ENCODE assay signal across 28 cellular contexts in genomic region chr15:26804063-26804804, GRCh38. TPM values are rescaled to one million over a fixed set of nuclear protein-coding genes. Genes with fewer than 3 reads are reported as not detected.
"Had no signal": no experiment of that assay in that cellular context is flagged by ENCODE, and none has a peak within 500 bp of the region (broad histone marks: within the 10 kb centered on the region; RNA-seq: fewer than 3 reads in every experiment).

No MANE protein-coding gene starts in this region.

- H3K36me3 ChIP-seq: esophagus muscularis mucosa, left lung, lower lobe of right lung, pancreas, right atrium auricular region, tibial nerve had no signal

- H3K4me3 ChIP-seq: esophagus muscularis mucosa, left lung, lower lobe of right lung, pancreas, psoas muscle, right atrium auricular region, tibial nerve had no signal

- H3K27ac ChIP-seq: esophagus muscularis mucosa, foreskin keratinocyte, left lung, lower lobe of right lung, pancreas, psoas muscle, right atrium auricular region, tibial nerve had no signal

- H3K27me3 ChIP-seq: foreskin keratinocyte, pancreas, right atrium auricular region, tibial nerve had no signal

- H3K4me3 Mint-ChIP-seq: activated CD4-positive, alpha-beta memory T cell treated with anti-CD3 and anti-CD28 coated beads, Interleukin-2, amount 10 ng/mL, durations not matched to agents 7 days and 5 days; activated CD4-positive, alpha-beta T cell treated with anti-CD3 and anti-CD28 coated beads, Interleukin-2, amount 10 ng/mL, durations not matched to agents 7 days and 5 days; activated T-cell treated with anti-CD3 and anti-CD28 coated beads, Interleukin-2, amount 50 U/mL, for 24 hours; dendritic cell treated with granulocyte-macrophage colony-stimulating factor and Interleukin-4, amounts not matched to agents 40 ng/mL and 50 ng/mL, for 4 days; nephron progenitor cell; T-helper 17 cell had no signal

- H3K9me3 ChIP-seq: esophagus muscularis mucosa, lower lobe of right lung, pancreas, psoas muscle, right atrium auricular region, tibial nerve had no signal

- H3K9me3 Mint-ChIP-seq: activated T-cell treated with anti-CD3 and anti-CD28 coated beads, Interleukin-2, amount 50 U/mL, for 24 hours; dendritic cell treated with granulocyte-macrophage colony-stimulating factor and Interleukin-4, amounts not matched to agents 40 ng/mL and 50 ng/mL, for 4 days had no signal

- DNase-seq: activated CD4-positive, alpha-beta memory T cell treated with anti-CD3 and anti-CD28 coated beads, Interleukin-2, amount 10 ng/mL, durations not matched to agents 7 days and 5 days; activated CD4-positive, alpha-beta T cell treated with anti-CD3 and anti-CD28 coated beads for 1 hour; activated CD4-positive, alpha-beta T cell treated with anti-CD3 and anti-CD28 coated beads, Interleukin-2, amount 10 ng/mL, durations not matched to agents 7 days and 5 days; activated CD8-positive, alpha-beta memory T cell treated with anti-CD3 and anti-CD28 coated beads, Interleukin-2, amount 50 U/mL, for 48 hours; activated gamma-delta T cell; activated naive CD4-positive, alpha-beta T cell treated with anti-CD3 and anti-CD28 coated beads, Interleukin-2, amount 50 U/mL, for 16 hours; activated T-cell treated with anti-CD3 and anti-CD28 coated beads, Interleukin-2, amount 50 U/mL, for 24 hours; amniotic stem cell; caudate nucleus; foreskin keratinocyte; left lung; lower lobe of right lung; mesenchymal stem cell; nephron progenitor cell; nucleus accumbens; pancreas; psoas muscle; stimulated activated CD4-positive, alpha-beta T cell treated with anti-CD3 and anti-CD28 coated beads, Interleukin-2, amount 100 ng/mL, for 48 hours; stimulated activated naive CD4-positive, alpha-beta T cell treated with Interleukin-2 at 50 U/mL for 16 hours; T-helper 17 cell; T1000 had no signal

- H3K27me3 Mint-ChIP-seq: activated CD4-positive, alpha-beta memory T cell treated with anti-CD3 and anti-CD28 coated beads, Interleukin-2, amount 10 ng/mL, durations not matched to agents 7 days and 5 days; activated CD4-positive, alpha-beta T cell treated with anti-CD3 and anti-CD28 coated beads, Interleukin-2, amount 10 ng/mL, durations not matched to agents 7 days and 5 days; dendritic cell treated with granulocyte-macrophage colony-stimulating factor and Interleukin-4, amounts not matched to agents 40 ng/mL and 50 ng/mL, for 4 days; T-helper 17 cell had no signal

- FAIRE-seq: astrocyte, islet of Langerhans, pancreas had no signal

- H3K4me1 Mint-ChIP-seq: activated CD4-positive, alpha-beta memory T cell treated with anti-CD3 and anti-CD28 coated beads, Interleukin-2, amount 10 ng/mL, durations not matched to agents 7 days and 5 days; activated CD4-positive, alpha-beta T cell treated with anti-CD3 and anti-CD28 coated beads, Interleukin-2, amount 10 ng/mL, durations not matched to agents 7 days and 5 days; nephron progenitor cell; T-helper 17 cell had no signal

- H3K4me1 ChIP-seq: esophagus muscularis mucosa, foreskin keratinocyte, left lung, lower lobe of right lung, psoas muscle, tibial nerve had no signal

- H3K27ac Mint-ChIP-seq: activated CD4-positive, alpha-beta memory T cell treated with anti-CD3 and anti-CD28 coated beads, Interleukin-2, amount 10 ng/mL, durations not matched to agents 7 days and 5 days; activated CD4-positive, alpha-beta T cell treated with anti-CD3 and anti-CD28 coated beads, Interleukin-2, amount 10 ng/mL, durations not matched to agents 7 days and 5 days; activated T-cell treated with anti-CD3 and anti-CD28 coated beads, Interleukin-2, amount 50 U/mL, for 24 hours; dendritic cell treated with granulocyte-macrophage colony-stimulating factor and Interleukin-4, amounts not matched to agents 40 ng/mL and 50 ng/mL, for 4 days; nephron progenitor cell; T-helper 17 cell had no signal

RNA-seq across cellular contexts. Expression of gene GABRB3, which starts 31.4 kb away (rescaled TPM):
- total RNA-seq: activated CD4-positive, alpha-beta memory T cell treated with anti-CD3 and anti-CD28 coated beads, Interleukin-2, amount 10 ng/mL, durations not matched to agents 7 days and 5 days; glomerular endothelial cell; T-helper 17 cell had no signal
